Comparison of ENCODE assay signal across 12 cellular contexts in genomic region chr18:63180971-63181376, GRCh38.
DNase-seq lines count a peak whose midpoint lies in the region; ATAC-seq and TF ChIP-seq lines count a peak whose summit lies in the region.
"Had no signal": no experiment of that assay in that cellular context is flagged by ENCODE, and none has a peak within 500 bp of the region (broad histone marks: within the 10 kb centered on the region; RNA-seq: fewer than 3 reads in every experiment).

No MANE protein-coding gene starts in this region.

- peaks cover 71% of the 10 kb centered on the region for H3K4me1 Mint-ChIP-seq in activated CD8-positive, alpha-beta T cell treated with anti-CD3 and anti-CD28 coated beads for 36 hours (ENCODE audit: low read depth)

- POLR2A ChIA-PET in activated CD8-positive, alpha-beta T cell treated with anti-CD3 and anti-CD28 coated beads for 36 hours (lab: Charles Lee): interaction anchor here (0.7 to 2.6 kb wide), 10 partner anchors 16 to 139 kb away, joined by 3 to 11 read pairs (median 3); partner anchors contain the start of gene BCL2

- peak overlapping the region; percentile 13 for H3K27ac Mint-ChIP-seq in activated CD8-positive, alpha-beta T cell treated with anti-CD3 and anti-CD28 coated beads for 36 hours

- no peaks in the 10 kb centered on the region for H3K27me3 Mint-ChIP-seq in activated CD8-positive, alpha-beta T cell treated with anti-CD3 and anti-CD28 coated beads for 36 hours
- H3K27me3 Mint-ChIP-seq: naive thymus-derived CD8-positive, alpha-beta T cell had no signal

- CTCF ChIA-PET in activated CD8-positive, alpha-beta T cell treated with anti-CD3 and anti-CD28 coated beads for 36 hours (lab: Charles Lee): interaction anchor here (0.9 to 2.2 kb wide), 2 partner anchors 9 to 19 kb away, joined by 4 to 6 read pairs; no protein-coding TSS in a partner anchor

- TF ChIP-seq POLR2A in GM19099 (IDR thresholded peaks at IDR 0.05; ENCODE audit: extremely low read depth, insufficient read length, low read depth): peak; percentile 48

- intact Hi-C loops in activated CD8-positive, alpha-beta T cell treated with anti-CD3 and anti-CD28 coated beads for 36 hours (cut with micrococcal nuclease): no loop called here

- H3K4me3 ChIP-seq in GM12864 (ENCODE audit: low read depth, low read length): peak overlapping the region; percentile 26; the same call in 1 of the 2 replicates
- H3K4me3 ChIP-seq: SJSA1 had no signal

- H3K36me3 Mint-ChIP-seq in activated CD8-positive, alpha-beta T cell treated with anti-CD3 and anti-CD28 coated beads for 36 hours (ENCODE audit: low read depth): peaks cover 46% of the 10 kb centered on the region

- no peak overlapping the region for H3K4me3 Mint-ChIP-seq in activated CD8-positive, alpha-beta T cell treated with anti-CD3 and anti-CD28 coated beads for 36 hours
- H3K4me3 Mint-ChIP-seq: naive thymus-derived CD8-positive, alpha-beta T cell had no signal

- peak; percentile 57 for ATAC-seq in HG02870 (IDR thresholded peaks at IDR 0.05; ENCODE audit: unreplicated experiment)
- peak; percentile 26 for ATAC-seq in activated CD8-positive, alpha-beta T cell treated with anti-CD3 and anti-CD28 coated beads for 36 hours
- ATAC-seq: naive thymus-derived CD8-positive, alpha-beta T cell had no signal

- DNase-seq in GM12864 (ENCODE audit: low read depth) (peak; percentile 85), NCI-H69 (lab: John Stamatoyannopoulos, UW) (no peak), SKM-1 (lab: John Stamatoyannopoulos, UW; ENCODE audit: unreplicated experiment) (no peak), GM20000 (ENCODE audit: low spot score) (no peak), MV-4-11 (lab: John Stamatoyannopoulos, UW) (no peak)
- DNase-seq in activated CD8-positive, alpha-beta T cell treated with anti-CD3 and anti-CD28 coated beads for 36 hours: no peak
- DNase-seq: naive thymus-derived CD8-positive, alpha-beta T cell; NCI-H1417; stimulated activated CD4-positive, alpha-beta T cell treated with anti-CD3 and anti-CD28 coated beads, Interleukin-4, amount 100 ng/mL, for 24 hours had no signal

- TF ChIP-seq CTCF in GM12864 (IDR thresholded peaks at IDR 0.05; ENCODE audit: low read depth, low read length, missing control alignments): no peak
- TF ChIP-seq CTCF in activated CD8-positive, alpha-beta T cell treated with anti-CD3 and anti-CD28 coated beads for 36 hours (IDR thresholded peaks at IDR 0.05): no peak
- no peak for TF ChIP-seq CTCF in GM20000 (IDR thresholded peaks at IDR 0.05; ENCODE audit: extremely low read depth, missing control alignments)

- H3K9me3 Mint-ChIP-seq in activated CD8-positive, alpha-beta T cell treated with anti-CD3 and anti-CD28 coated beads for 36 hours: no peaks in the 10 kb centered on the region
- H3K9me3 Mint-ChIP-seq: naive thymus-derived CD8-positive, alpha-beta T cell had no signal
